8 cellular contexts compared by ENCODE assay signal in genomic region chr22:21650823-21651520, GRCh38. TPM values are rescaled to one million over a fixed set of nuclear protein-coding genes. Genes with fewer than 3 reads are reported as not detected.
DNase-seq lines count a peak whose midpoint lies in the region; ATAC-seq and TF ChIP-seq lines count a peak whose summit lies in the region.

No MANE protein-coding gene starts in this region.

- WGBS in HUES64, result 5% methylated on average over 5 of the region's 6 CpGs

- H3K4me3 Mint-ChIP-seq in CD4-positive, CD25-positive, alpha-beta regulatory T cell, result peak overlapping the region; percentile 89 to 95 (median 92)
- H3K4me3 Mint-ChIP-seq in activated naive CD8-positive, alpha-beta T cell treated with anti-CD3 and anti-CD28 coated beads for 36 hours, result peak overlapping the region; percentile 90

- H3K27ac ChIP-seq in CD4-positive, CD25-positive, alpha-beta regulatory T cell (ENCODE audit: insufficient read depth, low read length, poor library complexity, severe bottlenecking), result no peak overlapping the region
- peak overlapping the region; percentile 86 for H3K27ac ChIP-seq in HUES64 (ENCODE audit: low read depth, low read length)
- H3K27ac ChIP-seq in lower lobe of right lung, result no peak overlapping the region

- peaks cover 9 to 29% (median 22%) of the 10 kb centered on the region in 4 donors for H3K4me1 Mint-ChIP-seq in CD4-positive, CD25-positive, alpha-beta regulatory T cell
- peaks cover 21% of the 10 kb centered on the region for H3K4me1 Mint-ChIP-seq in activated naive CD8-positive, alpha-beta T cell treated with anti-CD3 and anti-CD28 coated beads for 36 hours

- intact Hi-C loops in lower lobe of right lung (cut with DNase I), result no loop called here

- H3K27me3 Mint-ChIP-seq in CD4-positive, CD25-positive, alpha-beta regulatory T cell, result no peaks in the 10 kb centered on the region
- H3K27me3 Mint-ChIP-seq in activated naive CD8-positive, alpha-beta T cell treated with anti-CD3 and anti-CD28 coated beads for 36 hours, result no peaks in the 10 kb centered on the region

- H3K9ac ChIP-seq in HUES64 (ENCODE audit: low read depth, low read length), result peak overlapping the region; percentile 82

- TF ChIP-seq CTCF in lower lobe of right lung (IDR thresholded peaks at IDR 0.05), result no peak

- H3K27ac Mint-ChIP-seq in CD4-positive, CD25-positive, alpha-beta regulatory T cell, result peak overlapping the region; percentile 25 to 81 (median 30)
- H3K27ac Mint-ChIP-seq in activated naive CD8-positive, alpha-beta T cell treated with anti-CD3 and anti-CD28 coated beads for 36 hours, result peak overlapping the region; percentile 88

- no peaks in the 10 kb centered on the region for H3K27me3 ChIP-seq in CD4-positive, CD25-positive, alpha-beta regulatory T cell (ENCODE audit: control insufficient read depth, insufficient read depth, low read length)
- H3K27me3 ChIP-seq in HUES64 (ENCODE audit: insufficient read depth, low read length), result no peaks in the 10 kb centered on the region
- no peaks in the 10 kb centered on the region for H3K27me3 ChIP-seq in lower lobe of right lung (ENCODE audit: low read depth)

- H3K4me3 ChIP-seq in CD4-positive, CD25-positive, alpha-beta regulatory T cell (ENCODE audit: low read depth, low read length), result peak overlapping the region; percentile 74
- H3K4me3 ChIP-seq in HUES64 (ENCODE audit: low read length) (peak overlapping the region; percentile 78), lower lobe of right lung (peak overlapping the region; percentile 72)

- peaks cover 9% of the 10 kb centered on the region for H3K36me3 Mint-ChIP-seq in CD4-positive, CD25-positive, alpha-beta regulatory T cell
- H3K36me3 Mint-ChIP-seq in activated naive CD8-positive, alpha-beta T cell treated with anti-CD3 and anti-CD28 coated beads for 36 hours, result peaks cover 29% of the 10 kb centered on the region

- peak in 1 of 3 donors; percentile 27 for DNase-seq in CD4-positive, CD25-positive, alpha-beta regulatory T cell
- no peak for DNase-seq in activated naive CD8-positive, alpha-beta T cell treated with anti-CD3 and anti-CD28 coated beads for 36 hours
- DNase-seq in lower lobe of right lung (no peak), SKM-1 treated with dmso at 0.1 percent for 144 hours (lab: John Stamatoyannopoulos, UW; ENCODE audit: unreplicated experiment) (no peak)

- H3K9me3 ChIP-seq in CD4-positive, CD25-positive, alpha-beta regulatory T cell (ENCODE audit: control insufficient read depth in 2 of 2, low read length in 2 of 2), result no peaks in the 10 kb centered on the region
- H3K9me3 ChIP-seq in HUES64 (ENCODE audit: insufficient read depth, low read depth, low read length) (no peaks in the 10 kb centered on the region), lower lobe of right lung (no peaks in the 10 kb centered on the region)

- ATAC-seq in CD4-positive, CD25-positive, alpha-beta regulatory T cell (ENCODE audit: low read depth in 2 of 2), result no peak
- ATAC-seq in lower lobe of right lung, result no peak
- no peak for ATAC-seq in GM21576 (IDR thresholded peaks at IDR 0.05; ENCODE audit: unreplicated experiment)
- no peak for ATAC-seq in HG03571 (IDR thresholded peaks at IDR 0.05; ENCODE audit: unreplicated experiment)
- no peak for ATAC-seq in GM19467 (IDR thresholded peaks at IDR 0.05; ENCODE audit: unreplicated experiment)

- peaks cover 27% of the 10 kb centered on the region for H3K4me1 ChIP-seq in CD4-positive, CD25-positive, alpha-beta regulatory T cell (ENCODE audit: control insufficient read depth, insufficient read depth, low read length, poor library complexity, severe bottlenecking)
- H3K4me1 ChIP-seq in HUES64 (ENCODE audit: insufficient read depth, low read length) (peaks cover 12% of the 10 kb centered on the region; the same call in 1 of the 2 replicates), lower lobe of right lung (peaks cover 26% of the 10 kb centered on the region)

- no peaks in the 10 kb centered on the region for H3K9me3 Mint-ChIP-seq in CD4-positive, CD25-positive, alpha-beta regulatory T cell
- no peaks in the 10 kb centered on the region for H3K9me3 Mint-ChIP-seq in activated naive CD8-positive, alpha-beta T cell treated with anti-CD3 and anti-CD28 coated beads for 36 hours

- H3K36me3 ChIP-seq in CD4-positive, CD25-positive, alpha-beta regulatory T cell (ENCODE audit: control insufficient read depth, insufficient read depth, low read length), result no peaks in the 10 kb centered on the region
- H3K36me3 ChIP-seq in HUES64 (ENCODE audit: insufficient read depth, low read length), result peaks cover 31% of the 10 kb centered on the region
- H3K36me3 ChIP-seq in lower lobe of right lung, result peaks cover 14% of the 10 kb centered on the region

RNA-seq across cellular contexts. Expression of gene SDF2L1, which starts 8.9 kb away (rescaled TPM):
- 29.9 TPM for total RNA-seq in CD4-positive, CD25-positive, alpha-beta regulatory T cell
- 10 to 100 TPM; 65.4 to 89.3 (median 75.5) TPM for polyA plus RNA-seq in CD4-positive, CD25-positive, alpha-beta regulatory T cell
- 31.3 TPM for polyA plus RNA-seq in HUES64 (2013, experiment 1 of 2)
- polyA plus RNA-seq in HUES64 (2013, experiment 2 of 2), result 27.8 TPM
- total RNA-seq in activated naive CD8-positive, alpha-beta T cell treated with anti-CD3 and anti-CD28 coated beads for 36 hours, result 10 to 100 TPM; 52.6 to 53.8 TPM
- total RNA-seq in lower lobe of right lung, result 36.1 TPM

RNA-seq across cellular contexts. Expression of gene PPIL2, which starts 14.8 kb away (rescaled TPM):
- 83.0 TPM for total RNA-seq in CD4-positive, CD25-positive, alpha-beta regulatory T cell
- polyA plus RNA-seq in CD4-positive, CD25-positive, alpha-beta regulatory T cell, result 10 to 100 TPM; 24.3 to 29.3 (median 27.0) TPM
- polyA plus RNA-seq in HUES64 (2013, experiment 1 of 2), result 32.8 TPM
- 31.8 TPM for polyA plus RNA-seq in HUES64 (2013, experiment 2 of 2)
- 10 to 100 TPM; 41.6 to 43.8 TPM for total RNA-seq in activated naive CD8-positive, alpha-beta T cell treated with anti-CD3 and anti-CD28 coated beads for 36 hours
- total RNA-seq in lower lobe of right lung, result 38.1 TPM

RNA-seq across cellular contexts. Expression of gene CCDC116, which starts 18.4 kb away (rescaled TPM):
- total RNA-seq in CD4-positive, CD25-positive, alpha-beta regulatory T cell, result not detected
- not detected for polyA plus RNA-seq in CD4-positive, CD25-positive, alpha-beta regulatory T cell
- polyA plus RNA-seq in HUES64 (2013, experiment 1 of 2), result 0.15 TPM
- polyA plus RNA-seq in HUES64 (2013, experiment 2 of 2), result not detected
- total RNA-seq in activated naive CD8-positive, alpha-beta T cell treated with anti-CD3 and anti-CD28 coated beads for 36 hours, result under 1 TPM; 0.29 to 0.34 TPM
- total RNA-seq in lower lobe of right lung, result 0.41 TPM

RNA-seq across cellular contexts. Expression of gene YDJC, which starts 21.1 kb away (rescaled TPM):
- total RNA-seq in CD4-positive, CD25-positive, alpha-beta regulatory T cell, result 34.4 TPM
- polyA plus RNA-seq in CD4-positive, CD25-positive, alpha-beta regulatory T cell, result 10 to 100 TPM; 55.0 to 70.0 (median 55.6) TPM
- polyA plus RNA-seq in HUES64 (2013, experiment 1 of 2), result 18.9 TPM
- polyA plus RNA-seq in HUES64 (2013, experiment 2 of 2), result 16.9 TPM
- total RNA-seq in activated naive CD8-positive, alpha-beta T cell treated with anti-CD3 and anti-CD28 coated beads for 36 hours, result 10 to 100 TPM; 83.0 to 86.4 TPM
- total RNA-seq in lower lobe of right lung, result 13.1 TPM
